9 cellular contexts compared by ENCODE assay signal in genomic region chr10:43093423-43094090, GRCh38. TPM values are rescaled to one million over a fixed set of nuclear protein-coding genes. Genes with fewer than 3 reads are reported as not detected.
A peak's percentile ranks its signal among the peaks of the same experiment; 100 is the strongest.
DNase-seq lines count a peak whose midpoint lies in the region; ATAC-seq and TF ChIP-seq lines count a peak whose summit lies in the region.
"Had no signal": no experiment of that assay in that cellular context is flagged by ENCODE, and none has a peak within 500 bp of the region (broad histone marks: within the 10 kb centered on the region; RNA-seq: fewer than 3 reads in every experiment).

No MANE protein-coding gene starts in this region.

- no peaks in the 10 kb centered on the region for H3K4me1 Mint-ChIP-seq in T-cell

- H3K27me3 ChIP-seq in BLaER1 (no peaks in the 10 kb centered on the region), GM23248 (replicated peaks; ENCODE audit: insufficient read depth) (no peaks in the 10 kb centered on the region; the same call in 1 of the 2 replicates), MG63 (no peaks in the 10 kb centered on the region), colonic mucosa (no peaks in the 10 kb centered on the region)

- H3K9ac ChIP-seq in BLaER1 (no peak overlapping the region), GM23248 (no peak overlapping the region), colonic mucosa (ENCODE audit: low read depth in 2 of 2, low read length in 2 of 2) (no peak overlapping the region)

- H2AFZ ChIP-seq in GM23248: no peak overlapping the region

- no peaks in the 10 kb centered on the region for H3F3A ChIP-seq in GM23248 (ENCODE audit: insufficient read depth)

- no peak overlapping the region for H3K4me3 ChIP-seq in BLaER1
- no peak overlapping the region for H3K4me3 ChIP-seq in GM23248
- H3K4me3 ChIP-seq in MG63: no peak overlapping the region
- H3K4me3 ChIP-seq in colonic mucosa: no peak overlapping the region

- in situ Hi-C loops in GM23248 (cut with MboI): no loop called here

- H3K36me3 Mint-ChIP-seq in T-cell: no peaks in the 10 kb centered on the region

- H3K27ac Mint-ChIP-seq in T-cell: no peak overlapping the region

- no peaks in the 10 kb centered on the region for H3K79me2 ChIP-seq in GM23248 (ENCODE audit: insufficient read depth)

- H3K36me3 ChIP-seq in BLaER1: no peaks in the 10 kb centered on the region
- no peaks in the 10 kb centered on the region for H3K36me3 ChIP-seq in GM23248 (ENCODE audit: low read depth)
- no peaks in the 10 kb centered on the region for H3K36me3 ChIP-seq in MG63
- no peaks in the 10 kb centered on the region for H3K36me3 ChIP-seq in colonic mucosa

- 0 out of 2 replicates have a peak overlapping the region, but pooled peaks have one; percentile 48 for H3K27ac ChIP-seq in BLaER1
- H3K27ac ChIP-seq in GM23248: no peak overlapping the region
- H3K27ac ChIP-seq in colonic mucosa: no peak overlapping the region

- intact Hi-C loops in colonic mucosa (cut with DNase I): no loop called here

- H3K9me3 ChIP-seq in BLaER1: no peaks in the 10 kb centered on the region
- H3K9me3 ChIP-seq in GM23248 (ENCODE audit: low read depth): no peaks in the 10 kb centered on the region
- no peaks in the 10 kb centered on the region for H3K9me3 ChIP-seq in MG63
- H3K9me3 ChIP-seq in colonic mucosa: no peaks in the 10 kb centered on the region

- ATAC-seq in left lobe of liver: peak; percentile 73
- ATAC-seq in T-cell (replicated peaks in 1 of 4): no peak
- no peak for ATAC-seq in HG02885 (IDR thresholded peaks at IDR 0.05; ENCODE audit: poor library complexity, unreplicated experiment)

- H3K4me2 ChIP-seq in BLaER1 (peak overlapping the region; percentile 76), GM23248 (ENCODE audit: unreplicated experiment) (no peak overlapping the region)

- DNase-seq in GM23248 (peak; percentile 38), SK-N-DZ (ENCODE audit: low spot score) (peak; percentile 79), left lobe of liver (ENCODE audit: low spot score) (no peak), T-cell (no peak), MG63 (no peak), colonic mucosa (no peak)
- DNase-seq: activated naive CD4-positive, alpha-beta T cell had no signal

- no peak for TF ChIP-seq CTCF in colonic mucosa (IDR thresholded peaks at IDR 0.05)

- no peaks in the 10 kb centered on the region for H4K20me1 ChIP-seq in BLaER1
- no peaks in the 10 kb centered on the region for H4K20me1 ChIP-seq in GM23248 (ENCODE audit: insufficient read depth)

- POLR2A ChIA-PET in T-cell (lab: Charles Lee): no interaction called here

- WGBS in GM23248 (ENCODE audit: low coverage in 1 of 2, low lambda C conversion rate in 2 of 2, missing lambda C conversion rate in 2 of 2), 2 experiments: 14 to 19% methylated on average over 13 of the region's 13 CpGs

- H3K9me2 ChIP-seq in GM23248 (ENCODE audit: insufficient read depth): no peaks in the 10 kb centered on the region

- CTCF ChIA-PET in T-cell (lab: Charles Lee): no interaction called here

- H3K27me3 Mint-ChIP-seq in T-cell: peaks cover 10 to 15% of the 10 kb centered on the region in 2 donors

- no peak overlapping the region for H3K4me3 Mint-ChIP-seq in T-cell

- H3K4me1 ChIP-seq in BLaER1 (peaks cover 57% of the 10 kb centered on the region), GM23248 (ENCODE audit: insufficient read depth) (no peaks in the 10 kb centered on the region), colonic mucosa (no peaks in the 10 kb centered on the region)

- H3K9me3 Mint-ChIP-seq in T-cell: no peaks in the 10 kb centered on the region

RNA-seq across cellular contexts. Expression of gene RET, which starts 16.7 kb away (rescaled TPM):
- total RNA-seq in GM23248 (2014; rRNA removed; shearing (Covaris generic)): not detected in 2 replicates
- polyA plus RNA-seq in GM23248 (2016; fragmentation: Nextera tagmentation; extraction: Ambion mirVana): not detected in 2 replicates
- 11.9 and 13.3 TPM in 2 replicates for polyA plus RNA-seq in SK-N-DZ (2014; cell fraction: cytosol; rRNA removed)
- 21.6 and 29.1 TPM in 2 replicates for polyA plus RNA-seq in SK-N-DZ (2014; cell fraction: nucleus; rRNA removed)
- total RNA-seq in left lobe of liver (1.1 TPM), T-cell (under 1 TPM in 3 of 5 donors, not detected in 2; 0.13 to 0.25 (median 0.15) TPM), colonic mucosa (1 to 10 TPM; 1.9 to 3.3 TPM)
- not detected in 2 replicates for total RNA-seq in MG63 (2014; rRNA removed; shearing (Covaris generic); ENCODE audit: low replicate concordance)

RNA-seq across cellular contexts. Expression of gene CSGALNACT2, which starts 44.7 kb away (rescaled TPM):
- 11.5 and 17.4 TPM in 2 replicates for total RNA-seq in GM23248 (2014; rRNA removed; shearing (Covaris generic))
- polyA plus RNA-seq in GM23248 (2016; fragmentation: Nextera tagmentation; extraction: Ambion mirVana): 26.3 and 27.8 TPM in 2 replicates
- polyA plus RNA-seq in SK-N-DZ (2014; cell fraction: cytosol; rRNA removed): 4.1 and 5.3 TPM in 2 replicates
- 8.5 and 20.6 TPM in 2 replicates for polyA plus RNA-seq in SK-N-DZ (2014; cell fraction: nucleus; rRNA removed)
- total RNA-seq in left lobe of liver: 5.5 TPM
- total RNA-seq in T-cell: 10 to 100 TPM; 36.5 to 46.1 (median 41.9) TPM
- total RNA-seq in MG63 (2014; rRNA removed; shearing (Covaris generic); ENCODE audit: low replicate concordance): 10.2 and 23.7 TPM in 2 replicates
- 1 to 10 TPM; 3.5 to 8.2 TPM for total RNA-seq in colonic mucosa

Comparison
In these comparisons a context has a peak if more than half of its experiments do, and no peak if none do; other contexts are left out.
1. DNase-seq: peak in GM23248 (single experiment) and SK-N-DZ (single experiment); none in left lobe of liver (single experiment), T-cell (0 of 34), MG63 (single experiment) and colonic mucosa (single experiment).